8 cellular contexts compared by ENCODE assay signal in genomic region chr1:242129103-242129502, GRCh38.
A peak's percentile ranks its signal among the peaks of the same experiment; 100 is the strongest.
DNase-seq lines count a peak whose midpoint lies in the region; ATAC-seq and TF ChIP-seq lines count a peak whose summit lies in the region.

No MANE protein-coding gene starts in this region.

- no peak for ATAC-seq in RWPE2 (ENCODE audit: low read depth)

- H3K27ac ChIP-seq in RWPE2 (ENCODE audit: poor library complexity, severe bottlenecking) (no peak overlapping the region), parathyroid adenoma (peak overlapping the region; percentile 63)

- TF ChIP-seq RAD21 in Ishikawa (IDR thresholded peaks at IDR 0.05; ENCODE audit: low read depth): peak; percentile 28; the same call in 1 of the 2 replicates

- TF ChIP-seq CTCF in RWPE2 (IDR thresholded peaks at IDR 0.05; ENCODE audit: poor library complexity, severe bottlenecking): peak; percentile 12
- peak; percentile 48 for TF ChIP-seq CTCF in parathyroid adenoma (IDR thresholded peaks at IDR 0.05)

- H3K36me3 ChIP-seq in RWPE2 (ENCODE audit: low read depth) (no peaks in the 10 kb centered on the region), parathyroid adenoma (ENCODE audit: control insufficient read depth, insufficient read depth, low read length) (no peaks in the 10 kb centered on the region)

- H3K9me3 ChIP-seq in RWPE2 (ENCODE audit: severe bottlenecking): no peaks in the 10 kb centered on the region
- H3K9me3 ChIP-seq in parathyroid adenoma (ENCODE audit: control insufficient read depth, low read length): no peaks in the 10 kb centered on the region

- H3K4me3 ChIP-seq in RWPE2 (ENCODE audit: severe bottlenecking) (no peak overlapping the region), parathyroid adenoma (ENCODE audit: low read depth, low read length) (no peak overlapping the region)

- H3K9ac ChIP-seq in parathyroid adenoma: no peak overlapping the region

- DNase-seq in NCI-H1105 treated with DMSO at 0.1 percent for 48 hours (lab: John Stamatoyannopoulos, UW) (peak; percentile 12), NCI-H1105 (lab: John Stamatoyannopoulos, UW) (no peak), RWPE2 (ENCODE audit: low spot score) (no peak), nucleus accumbens (lab: John Stamatoyannopoulos, UW) (no peak), NCI-H524 treated with DMSO at 0.1 percent for 48 hours (lab: John Stamatoyannopoulos, UW) (no peak), NCI-H2196 (lab: John Stamatoyannopoulos, UW; ENCODE audit: unreplicated experiment) (no peak)

- H3K4me1 ChIP-seq in RWPE2 (ENCODE audit: insufficient read depth, poor library complexity, severe bottlenecking) (no peaks in the 10 kb centered on the region), parathyroid adenoma (peaks cover 9% of the 10 kb centered on the region)

- no peaks in the 10 kb centered on the region for H3K27me3 ChIP-seq in RWPE2 (ENCODE audit: insufficient read depth, poor library complexity, severe bottlenecking)
- no peaks in the 10 kb centered on the region for H3K27me3 ChIP-seq in parathyroid adenoma (ENCODE audit: control insufficient read depth, insufficient read depth, low read length)

- no peak for TF ChIP-seq EP300 in Ishikawa (IDR thresholded peaks at IDR 0.05; ENCODE audit: borderline replicate concordance)

- peak overlapping the region; percentile 64 for H2AFZ ChIP-seq in parathyroid adenoma

- H3K79me2 ChIP-seq in parathyroid adenoma: no peaks in the 10 kb centered on the region

- H3K4me2 ChIP-seq in parathyroid adenoma (ENCODE audit: low read length): no peak overlapping the region

TF ChIP-seq in Ishikawa, 13 proteins besides CTCF, POLR2A, EP300 and RAD21:
- no peak for TF ChIP-seq CEBPB (IDR thresholded peaks at IDR 0.05)
- no peak for TF ChIP-seq NFIC (IDR thresholded peaks at IDR 0.05)
- no peak for TF ChIP-seq FOXM1 (IDR thresholded peaks at IDR 0.05; ENCODE audit: borderline replicate concordance, low read depth)
- no peak for TF ChIP-seq ZBTB7A (IDR thresholded peaks at IDR 0.05; ENCODE audit: low read depth)
- TF ChIP-seq CREB1 (IDR thresholded peaks at IDR 0.05; ENCODE audit: low read depth): no peak
- no peak for TF ChIP-seq TAF1 (IDR thresholded peaks at IDR 0.05; ENCODE audit: low read depth)
- no peak for TF ChIP-seq TEAD4 (IDR thresholded peaks at IDR 0.05)
- TF ChIP-seq USF1 (IDR thresholded peaks at IDR 0.05): no peak
- TF ChIP-seq EGR1 (IDR thresholded peaks at IDR 0.05): no peak
- TF ChIP-seq REST (IDR thresholded peaks at IDR 0.05; ENCODE audit: low read depth): no peak
- TF ChIP-seq MAX (IDR thresholded peaks at IDR 0.05): no peak
- TF ChIP-seq TCF12 (IDR thresholded peaks at IDR 0.05; ENCODE audit: low read depth): no peak
- TF ChIP-seq YY1 (IDR thresholded peaks at IDR 0.05; ENCODE audit: low read depth): no peak
TF ChIP-seq in Ishikawa: peak in this region for 0.
